16 cellular contexts compared by ENCODE assay signal in genomic region chr6:4270799-4271198, GRCh38.
DNase-seq lines count a peak whose midpoint lies in the region; ATAC-seq, FAIRE-seq and TF ChIP-seq lines count a peak whose summit lies in the region.
"Had no signal": no experiment of that assay in that cellular context is flagged by ENCODE, and none has a peak within 500 bp of the region (broad histone marks: within the 10 kb centered on the region; RNA-seq: fewer than 3 reads in every experiment).

No MANE protein-coding gene starts in this region.

- H3K79me2 ChIP-seq in OCI-LY7 (ENCODE audit: insufficient read depth, low read depth, low read length) = no peaks in the 10 kb centered on the region

- H2BK20ac ChIP-seq in IMR-90 (ENCODE audit: low read depth, low read length) = no peak overlapping the region

- H3K27me3 ChIP-seq in IMR-90 (ENCODE audit: control insufficient read depth, insufficient read depth, low read length) (peaks cover 10% of the 10 kb centered on the region; the same call in 1 of the 2 replicates), bronchial epithelial cell (ENCODE audit: control insufficient read depth, insufficient read depth, low read length) (no peaks in the 10 kb centered on the region)

- H3K18ac ChIP-seq in IMR-90 (ENCODE audit: low read depth, low read length) = no peak overlapping the region

- H2BK120ac ChIP-seq in IMR-90 (ENCODE audit: low read depth, low read length) = no peak overlapping the region

- no peak overlapping the region for H2AK9ac ChIP-seq in IMR-90 (replicated peaks; ENCODE audit: low read depth, low read length, poor library complexity)

- H2BK5ac ChIP-seq in IMR-90 (ENCODE audit: low read depth, low read length, poor library complexity, severe bottlenecking) = no peak overlapping the region

- no peak overlapping the region for H2AK5ac ChIP-seq in IMR-90 (ENCODE audit: low read depth, low read length)

- H4K91ac ChIP-seq in IMR-90 (ENCODE audit: insufficient read depth, low read depth, low read length) = no peak overlapping the region

- H3K9me3 Mint-ChIP-seq in activated naive CD4-positive, alpha-beta T cell treated with anti-CD3 and anti-CD28 coated beads, Interleukin-2, amount 50 U/mL, for 72 hours = no peaks in the 10 kb centered on the region
- H3K9me3 Mint-ChIP-seq: activated naive CD4-positive, alpha-beta T cell treated with anti-CD3 and anti-CD28 coated beads, Interleukin-2, amount 50 U/mL, for 24 hours had no signal

- DNase-seq in Ammon's horn (ENCODE audit: low spot score) (peak; percentile 27), IMR-90 (peak; percentile 68), bronchial epithelial cell (ENCODE audit: low read depth) (peak; percentile 79), iris pigment epithelial cell (ENCODE audit: low read depth) (peak; percentile 65), NCI-H1092 (lab: John Stamatoyannopoulos, UW) (no peak), OCI-LY7 (ENCODE audit: low spot score) (no peak)
- DNase-seq in activated naive CD4-positive, alpha-beta T cell treated with anti-CD3 and anti-CD28 coated beads, Interleukin-2, amount 50 U/mL, for 72 hours (ENCODE audit: low spot score in 2 of 2) = no peak
- DNase-seq: activated CD4-positive, alpha-beta T cell treated with anti-CD3 and anti-CD28 coated beads for 48 hours; activated T-cell treated with anti-CD3 and anti-CD28 coated beads for 4 hours; NCI-H146; NCI-H510A; posterior cingulate gyrus; stimulated activated naive CD4-positive, alpha-beta T cell treated with Interleukin-2 at 50 U/mL for 16 hours had no signal

- H4K5ac ChIP-seq in IMR-90 (ENCODE audit: low read depth, low read length) = no peak overlapping the region

- in situ Hi-C loops in IMR-90 (cut with MboI; ENCODE audit: low sequenced_read_pairs) = no loop called here

- H3K56ac ChIP-seq in IMR-90 (ENCODE audit: extremely low read depth, insufficient read depth, low read length) = no peak overlapping the region

- H3K9ac ChIP-seq in IMR-90 (ENCODE audit: low read depth, low read length) = no peak overlapping the region

- H3K4ac ChIP-seq in IMR-90 (ENCODE audit: low read depth, low read length) = no peak overlapping the region

- TF ChIP-seq CTCF in IMR-90 (conservative IDR thresholded peaks at IDR 0.05; ENCODE audit: low read depth, low read length) (no peak), bronchial epithelial cell (IDR thresholded peaks at IDR 0.05; ENCODE audit: insufficient read depth, low read length, severe bottlenecking) (no peak), OCI-LY7 (conservative IDR thresholded peaks at IDR 0.05; ENCODE audit: low read length) (no peak)

- H3K4me1 ChIP-seq in IMR-90 (ENCODE audit: control insufficient read depth, insufficient read depth, low read length) = no peaks in the 10 kb centered on the region; the same call in 1 of the 2 replicates
- no peaks in the 10 kb centered on the region for H3K4me1 ChIP-seq in OCI-LY7 (ENCODE audit: insufficient read depth, low read length, poor library complexity, severe bottlenecking)

- no peak for TF ChIP-seq POLR2A in IMR-90 (IDR thresholded peaks at IDR 0.05; ENCODE audit: low read depth, low read length)

- H3K27ac ChIP-seq in IMR-90 (ENCODE audit: insufficient read depth, low read length) = no peak overlapping the region
- H3K27ac ChIP-seq in OCI-LY7 (ENCODE audit: low read depth, low read length, poor library complexity, severe bottlenecking) = no peak overlapping the region
- H3K27ac ChIP-seq: SK-N-MC had no signal

- WGBS in IMR-90 (ENCODE audit: extremely low coverage in 2 of 2, insufficient read length in 1 of 2), 2 experiments = 80% methylated on average over 1 of the region's 1 CpG; no CpG with 5 or more reads in 1 of the 2 experiments

- H3K27ac Mint-ChIP-seq in activated naive CD4-positive, alpha-beta T cell treated with anti-CD3 and anti-CD28 coated beads, Interleukin-2, amount 50 U/mL, for 72 hours = no peak overlapping the region
- H3K27ac Mint-ChIP-seq: activated naive CD4-positive, alpha-beta T cell treated with anti-CD3 and anti-CD28 coated beads, Interleukin-2, amount 50 U/mL, for 24 hours had no signal

- H3K4me2 ChIP-seq in IMR-90 (ENCODE audit: low read depth, low read length) (no peak overlapping the region), OCI-LY7 (ENCODE audit: low read length) (no peak overlapping the region)

- H3K79me1 ChIP-seq in IMR-90 (ENCODE audit: low read depth in 1 of 2, low read length in 2 of 2) = no peaks in the 10 kb centered on the region

- H3K9me3 ChIP-seq in IMR-90 (ENCODE audit: control insufficient read depth, insufficient read depth, low read length) (peaks cover 5% of the 10 kb centered on the region), OCI-LY7 (ENCODE audit: low read length) (no peaks in the 10 kb centered on the region)

- POLR2A ChIA-PET in IMR-90 (lab: Charles Lee; ENCODE audit: unreplicated experiment) = no interaction called here
- POLR2A ChIA-PET in OCI-LY7 (lab: Charles Lee) = interaction anchor here (0.5 to 0.9 kb wide), 2 partner anchors 35 to 506 kb away, joined by 3 to 4 read pairs; no protein-coding TSS in a partner anchor

- CTCF ChIA-PET in IMR-90 (lab: Yijun Ruan, JAX) (interaction anchor here (2.0 kb wide), 1 partner anchor 17 kb away, joined by 6 read pairs; no protein-coding TSS in a partner anchor), OCI-LY7 (lab: Charles Lee; ENCODE audit: unreplicated experiment) (no interaction called here)

- H3K4me3 ChIP-seq in IMR-90 (ENCODE audit: insufficient read depth, low read depth, low read length) = no peak overlapping the region
- H3K4me3 ChIP-seq in bronchial epithelial cell (ENCODE audit: low read depth, low read length) = no peak overlapping the region
- H3K4me3 ChIP-seq in OCI-LY7 (ENCODE audit: low read depth, low read length, poor library complexity, severe bottlenecking) = no peak overlapping the region
- H3K4me3 ChIP-seq: SK-N-MC had no signal

- H4K20me1 ChIP-seq in IMR-90 (ENCODE audit: insufficient read depth, low read length) (no peaks in the 10 kb centered on the region), OCI-LY7 (ENCODE audit: insufficient read depth, low read length) (no peaks in the 10 kb centered on the region)

- no peaks in the 10 kb centered on the region for H3K36me3 ChIP-seq in IMR-90 (ENCODE audit: control insufficient read depth, insufficient read depth, low read length)
- H3K36me3 ChIP-seq in bronchial epithelial cell (ENCODE audit: control insufficient read depth, insufficient read depth, low read length) = no peaks in the 10 kb centered on the region
- no peaks in the 10 kb centered on the region for H3K36me3 ChIP-seq in OCI-LY7 (ENCODE audit: insufficient read depth, low read length)

- intact Hi-C loops in IMR-90 (cut with micrococcal nuclease) = no loop called here
- intact Hi-C loops in OCI-LY7 (cut with micrococcal nuclease; ENCODE audit: unreplicated experiment) = no loop called here

- FAIRE-seq in bronchial epithelial cell (lab: Jason Lieb, UNC) = no peak

- H3K14ac ChIP-seq in IMR-90 (replicated peaks; ENCODE audit: low read depth, low read length) = no peak overlapping the region

- H3K9me2 ChIP-seq in OCI-LY7 (ENCODE audit: insufficient read depth, low read length) = no peaks in the 10 kb centered on the region

- no peak overlapping the region for H4K8ac ChIP-seq in IMR-90 (ENCODE audit: low read depth in 2 of 2, low read length in 2 of 2)

- no peak overlapping the region for H2BK15ac ChIP-seq in IMR-90 (ENCODE audit: low read depth, low read length)

- no peak for TF ChIP-seq RAD21 in IMR-90 (IDR thresholded peaks at IDR 0.05; ENCODE audit: low read length)

- H3K9me1 ChIP-seq in IMR-90 (ENCODE audit: insufficient read depth, low read length) = no peaks in the 10 kb centered on the region

- dilution Hi-C loops in IMR-90 (cut with HindIII; ENCODE audit: low sequenced_read_pairs, unreplicated experiment) = no loop called here

- H3K23ac ChIP-seq in IMR-90 (ENCODE audit: low read depth, low read length) = no peak overlapping the region

- ATAC-seq in IMR-90 (ENCODE audit: low read depth) (peak; percentile 35; the same call in 1 of the 2 replicates), HG02870 (IDR thresholded peaks at IDR 0.05; ENCODE audit: unreplicated experiment) (no peak)
- no peak for ATAC-seq in activated naive CD4-positive, alpha-beta T cell treated with anti-CD3 and anti-CD28 coated beads, Interleukin-2, amount 50 U/mL, for 72 hours

- BruUV-seq in IMR-90 (replicated peaks; lab: Mats Ljungman, UMichigan) = no TSS peak
- BruUV-seq in OCI-LY7 (replicated peaks; lab: Mats Ljungman, UMichigan) = no TSS peak

- no peak overlapping the region for H2AFZ ChIP-seq in IMR-90 (replicated peaks; ENCODE audit: low read length, poor library complexity)
- H2AFZ ChIP-seq in OCI-LY7 (ENCODE audit: low read length) = no peak overlapping the region

- no peaks in the 10 kb centered on the region for H3K36me3 Mint-ChIP-seq in activated naive CD4-positive, alpha-beta T cell treated with anti-CD3 and anti-CD28 coated beads, Interleukin-2, amount 50 U/mL, for 72 hours
- H3K36me3 Mint-ChIP-seq: activated naive CD4-positive, alpha-beta T cell treated with anti-CD3 and anti-CD28 coated beads, Interleukin-2, amount 50 U/mL, for 24 hours had no signal

TF ChIP-seq in IMR-90, 13 proteins besides CTCF, POLR2A, EP300 and RAD21 (continues in another document):
- no peak for TF ChIP-seq CEBPB (IDR thresholded peaks at IDR 0.05; ENCODE audit: low read depth, low read length)
- no peak for TF ChIP-seq BHLHE40 (IDR thresholded peaks at IDR 0.05; ENCODE audit: low read depth, low read length)
- TF ChIP-seq MAFK (IDR thresholded peaks at IDR 0.05; ENCODE audit: low read depth, low read length) = no peak
- no peak for TF ChIP-seq RCOR1 (IDR thresholded peaks at IDR 0.05; ENCODE audit: insufficient replicate concordance, low read length)
- TF ChIP-seq NFE2L2 (IDR thresholded peaks at IDR 0.05; ENCODE audit: low read depth, low read length) = no peak
- TF ChIP-seq RFX5 (IDR thresholded peaks at IDR 0.05; ENCODE audit: low read depth, low read length) = no peak
- TF ChIP-seq USF2 (IDR thresholded peaks at IDR 0.05; ENCODE audit: low read depth, low read length) = no peak
- TF ChIP-seq ELK1 (IDR thresholded peaks at IDR 0.05; ENCODE audit: borderline replicate concordance, low read depth, low read length) = no peak

Comparison
In these comparisons a context has a peak if more than half of its experiments do, and no peak if none do; other contexts are left out.
1. DNase-seq: peak in Ammon's horn (single experiment), IMR-90 (single experiment), bronchial epithelial cell (single experiment) and iris pigment epithelial cell (single experiment); none in NCI-H1092 (single experiment), OCI-LY7 (single experiment) and activated naive CD4-positive, alpha-beta T cell treated with anti-CD3 and anti-CD28 coated beads, Interleukin-2, amount 50 U/mL, for 72 hours (0 of 2).